ENCODE assay signal across 1 cellular context in the genomic region with DNA sequence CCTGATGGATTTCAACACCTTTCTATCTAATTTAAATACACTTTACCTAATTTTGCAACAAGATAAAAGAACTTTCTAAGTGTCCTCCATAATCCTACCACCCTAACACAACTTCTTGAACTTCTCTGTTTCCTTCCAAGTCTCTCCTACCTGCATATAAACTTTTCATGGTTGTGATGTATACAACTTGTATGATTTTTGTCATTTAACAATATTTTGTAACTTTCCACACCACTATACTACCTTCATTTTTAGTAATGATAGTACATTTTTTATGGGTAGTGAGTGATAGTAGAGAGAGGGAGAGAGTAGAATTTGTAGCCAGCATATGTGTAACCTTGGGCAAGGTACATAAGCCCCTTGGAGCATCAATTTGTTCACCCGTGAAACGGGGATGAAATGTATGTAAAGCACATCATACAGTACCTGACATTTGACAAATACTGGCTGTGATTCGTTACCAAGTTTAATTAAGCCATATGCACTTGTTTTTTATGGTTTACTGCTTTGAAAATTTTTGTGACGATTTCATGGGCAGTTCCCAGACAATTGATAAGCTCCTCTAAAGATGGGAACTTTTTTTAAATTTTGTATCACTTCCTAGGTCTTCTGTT.
TF ChIP-seq lines count a peak whose summit lies in the region.

No MANE protein-coding gene starts in this region.

TF ChIP-seq in HCT116, 20 proteins besides CTCF, POLR2A, EP300 and RAD21 (continued from another document):
- TF ChIP-seq, protein P1, sequence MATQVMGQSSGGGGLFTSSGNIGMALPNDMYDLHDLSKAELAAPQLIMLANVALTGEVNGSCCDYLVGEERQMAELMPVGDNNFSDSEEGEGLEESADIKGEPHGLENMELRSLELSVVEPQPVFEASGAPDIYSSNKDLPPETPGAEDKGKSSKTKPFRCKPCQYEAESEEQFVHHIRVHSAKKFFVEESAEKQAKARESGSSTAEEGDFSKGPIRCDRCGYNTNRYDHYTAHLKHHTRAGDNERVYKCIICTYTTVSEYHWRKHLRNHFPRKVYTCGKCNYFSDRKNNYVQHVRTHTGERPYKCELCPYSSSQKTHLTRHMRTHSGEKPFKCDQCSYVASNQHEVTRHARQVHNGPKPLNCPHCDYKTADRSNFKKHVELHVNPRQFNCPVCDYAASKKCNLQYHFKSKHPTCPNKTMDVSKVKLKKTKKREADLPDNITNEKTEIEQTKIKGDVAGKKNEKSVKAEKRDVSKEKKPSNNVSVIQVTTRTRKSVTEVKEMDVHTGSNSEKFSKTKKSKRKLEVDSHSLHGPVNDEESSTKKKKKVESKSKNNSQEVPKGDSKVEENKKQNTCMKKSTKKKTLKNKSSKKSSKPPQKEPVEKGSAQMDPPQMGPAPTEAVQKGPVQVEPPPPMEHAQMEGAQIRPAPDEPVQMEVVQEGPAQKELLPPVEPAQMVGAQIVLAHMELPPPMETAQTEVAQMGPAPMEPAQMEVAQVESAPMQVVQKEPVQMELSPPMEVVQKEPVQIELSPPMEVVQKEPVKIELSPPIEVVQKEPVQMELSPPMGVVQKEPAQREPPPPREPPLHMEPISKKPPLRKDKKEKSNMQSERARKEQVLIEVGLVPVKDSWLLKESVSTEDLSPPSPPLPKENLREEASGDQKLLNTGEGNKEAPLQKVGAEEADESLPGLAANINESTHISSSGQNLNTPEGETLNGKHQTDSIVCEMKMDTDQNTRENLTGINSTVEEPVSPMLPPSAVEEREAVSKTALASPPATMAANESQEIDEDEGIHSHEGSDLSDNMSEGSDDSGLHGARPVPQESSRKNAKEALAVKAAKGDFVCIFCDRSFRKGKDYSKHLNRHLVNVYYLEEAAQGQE (IDR thresholded peaks at IDR 0.05; ENCODE audit: low read depth): no peak
